ENCODE assay signal across 18 cellular contexts in genomic region chr10:98456043-98456570, GRCh38.
"Had no signal": no experiment of that assay in that cellular context is flagged by ENCODE, and none has a peak within 500 bp of the region (broad histone marks: within the 10 kb centered on the region; RNA-seq: fewer than 3 reads in every experiment).

No MANE protein-coding gene starts in this region.

- H3K27ac ChIP-seq: brain microvascular endothelial cell, thyroid gland had no signal

- DNase-seq: activated CD4-positive, alpha-beta T cell treated with anti-CD3 and anti-CD28 coated beads, Interleukin-2, amount 50 U/mL, for 1 hour; activated CD4-positive, CD25-positive, alpha-beta regulatory T cell treated with anti-CD3 and anti-CD28 coated beads, Interleukin-2, amount 50 U/mL, for 72 hours; activated CD8-positive, alpha-beta memory T cell treated with anti-CD3 and anti-CD28 coated beads for 24 hours; activated CD8-positive, alpha-beta memory T cell treated with anti-CD3 and anti-CD28 coated beads, Interleukin-2, amount 50 U/mL, for 48 hours; activated effector memory CD4-positive, alpha-beta T cell treated with Interleukin-2 at 50 U/mL for 16 hours; activated naive CD4-positive, alpha-beta T cell treated with anti-CD3 and anti-CD28 coated beads, Interleukin-2, amount 50 U/mL, for 16 hours; activated T-cell treated with anti-CD3 and anti-CD28 coated beads, Interleukin-2, amount 50 U/mL, for 48 hours; aorta; brain microvascular endothelial cell; cortex of kidney; stimulated activated CD4-positive, alpha-beta T cell treated with anti-CD3 and anti-CD28 coated beads, Interleukin-12 subunit alpha, Interleukin-12 subunit beta, amount 100 ng/mL, for 4 hours; stimulated activated CD4-positive, alpha-beta T cell treated with anti-CD3 and anti-CD28 coated beads, Interleukin-1b, Interleukin-23, amount 100 ng/mL, for 48 hours; stimulated activated CD8-positive, alpha-beta memory T cell treated with anti-CD3 and anti-CD28 coated beads, Interleukin-4, amount 100 ng/mL, for 48 hours; stimulated activated naive CD4-positive, alpha-beta T cell; thyroid gland had no signal

- H3K9me3 ChIP-seq: thyroid gland had no signal

- H3K27me3 ChIP-seq: brain microvascular endothelial cell, thyroid gland had no signal

- H3K4me3 Mint-ChIP-seq: memory B cell had no signal

- FAIRE-seq: urothelium cell line had no signal

- H3K27ac Mint-ChIP-seq: memory B cell, progenitor cell of endocrine pancreas had no signal

- H3K4me3 ChIP-seq: thyroid gland had no signal

- H3K36me3 Mint-ChIP-seq: memory B cell had no signal

- H3K9me3 Mint-ChIP-seq: memory B cell had no signal

- H3K36me3 ChIP-seq: brain microvascular endothelial cell, thyroid gland had no signal
